ENCODE assay signal across 8 cellular contexts in genomic region chr2:181742908-181743722, GRCh38.
DNase-seq lines count a peak whose midpoint lies in the region; ATAC-seq and TF ChIP-seq lines count a peak whose summit lies in the region.

No MANE protein-coding gene starts in this region.

- no peaks in the 10 kb centered on the region for H3K9me3 Mint-ChIP-seq in natural killer cell
- H3K9me3 Mint-ChIP-seq in natural killer cell treated with Interleukin-12 subunit alpha and Interleukin-12 subunit beta and Interleukin-15 and Interleukin-18, amount 100 ng/mL, for 72 hours = no peaks in the 10 kb centered on the region
- H3K9me3 Mint-ChIP-seq in brain = peaks cover under 1 to 8% (median 6%) of the 10 kb centered on the region in 5 experiments

- H3K27ac Mint-ChIP-seq in natural killer cell (no peak overlapping the region), brain (peak overlapping the region in 2 of 5 experiments; percentile 4 to 11)
- no peak overlapping the region for H3K27ac Mint-ChIP-seq in natural killer cell treated with Interleukin-12 subunit alpha and Interleukin-12 subunit beta and Interleukin-15 and Interleukin-18, amount 100 ng/mL, for 72 hours

- H3K4me1 Mint-ChIP-seq in natural killer cell = no peaks in the 10 kb centered on the region
- no peaks in the 10 kb centered on the region for H3K4me1 Mint-ChIP-seq in natural killer cell treated with Interleukin-12 subunit alpha and Interleukin-12 subunit beta and Interleukin-15 and Interleukin-18, amount 100 ng/mL, for 72 hours (ENCODE audit: low read depth in 2 of 2)
- peaks cover 19% of the 10 kb centered on the region for H3K4me1 Mint-ChIP-seq in brain

- intact Hi-C loops in natural killer cell (cut with micrococcal nuclease) = loop anchor here (2.0 to 10.0 kb wide), 4 partner anchors 162 to 1239 kb away; no protein-coding TSS in a partner anchor

- TF ChIP-seq CTCF in natural killer cell (IDR thresholded peaks at IDR 0.05) = peak; percentile 52
- peak; percentile 83 to 87 for TF ChIP-seq CTCF in brain (conservative IDR thresholded peaks at IDR 0.05)

- DNase-seq in natural killer cell = no peak
- no peak for DNase-seq in natural killer cell treated with Interleukin-12 subunit alpha and Interleukin-12 subunit beta and Interleukin-15 and Interleukin-18, amount 100 ng/mL, for 72 hours (ENCODE audit: low spot score)
- peak; percentile 83 for DNase-seq in HT-29 (ENCODE audit: low spot score)
- peak; percentile 15 for DNase-seq in NOMO-1 treated with dmso at 0.1 percent for 144 hours (lab: John Stamatoyannopoulos, UW; ENCODE audit: unreplicated experiment)
- peak; percentile 67 for DNase-seq in iris pigment epithelial cell (ENCODE audit: low read depth)
- DNase-seq in stimulated activated CD4-positive, alpha-beta T cell treated with anti-CD3 and anti-CD28 coated beads, Interleukin-4, amount 100 ng/mL, for 24 hours = peak; percentile 25
- no peak for DNase-seq in occipital lobe (lab: John Stamatoyannopoulos, UW)

- peaks cover 3 to 8% of the 10 kb centered on the region in 2 donors for H3K27me3 Mint-ChIP-seq in natural killer cell (ENCODE audit: low read depth in 2 of 2)
- H3K27me3 Mint-ChIP-seq in natural killer cell treated with Interleukin-12 subunit alpha and Interleukin-12 subunit beta and Interleukin-15 and Interleukin-18, amount 100 ng/mL, for 72 hours = peaks cover 10 to 18% of the 10 kb centered on the region in 2 donors
- H3K27me3 Mint-ChIP-seq in brain = peaks cover 12% of the 10 kb centered on the region

- ATAC-seq in natural killer cell = peak in 1 of 3 donors; percentile 48
- no peak for ATAC-seq in natural killer cell treated with Interleukin-12 subunit alpha and Interleukin-12 subunit beta and Interleukin-15 and Interleukin-18, amount 100 ng/mL, for 72 hours

- H3K4me3 Mint-ChIP-seq in natural killer cell = no peak overlapping the region
- H3K4me3 Mint-ChIP-seq in natural killer cell treated with Interleukin-12 subunit alpha and Interleukin-12 subunit beta and Interleukin-15 and Interleukin-18, amount 100 ng/mL, for 72 hours = no peak overlapping the region
- H3K4me3 Mint-ChIP-seq in brain = no peak overlapping the region

- H3K36me3 Mint-ChIP-seq in natural killer cell (no peaks in the 10 kb centered on the region), brain (no peaks in the 10 kb centered on the region)
- no peaks in the 10 kb centered on the region for H3K36me3 Mint-ChIP-seq in natural killer cell treated with Interleukin-12 subunit alpha and Interleukin-12 subunit beta and Interleukin-15 and Interleukin-18, amount 100 ng/mL, for 72 hours

Comparison
In these comparisons a context has a peak if more than half of its experiments do, and no peak if none do; other contexts are left out.
1. DNase-seq: peak in HT-29 (single experiment), NOMO-1 treated with dmso at 0.1 percent for 144 hours (single experiment), iris pigment epithelial cell (single experiment) and stimulated activated CD4-positive, alpha-beta T cell treated with anti-CD3 and anti-CD28 coated beads, Interleukin-4, amount 100 ng/mL, for 24 hours (single experiment); none in natural killer cell (single experiment), natural killer cell treated with Interleukin-12 subunit alpha and Interleukin-12 subunit beta and Interleukin-15 and Interleukin-18, amount 100 ng/mL, for 72 hours (single experiment) and occipital lobe (single experiment).